Comparison of ENCODE assay signal across 15 cellular contexts in genomic region chr6:53797304-53797703, GRCh38. TPM values are rescaled to one million over a fixed set of nuclear protein-coding genes. Genes with fewer than 3 reads are reported as not detected.
A peak's percentile ranks its signal among the peaks of the same experiment; 100 is the strongest.
DNase-seq lines count a peak whose midpoint lies in the region; ATAC-seq, FAIRE-seq and TF ChIP-seq lines count a peak whose summit lies in the region.
"Had no signal": no experiment of that assay in that cellular context is flagged by ENCODE, and none has a peak within 500 bp of the region (broad histone marks: within the 10 kb centered on the region; RNA-seq: fewer than 3 reads in every experiment).

No MANE protein-coding gene starts in this region.

- no peak for TF ChIP-seq POLR2A in IMR-90 (IDR thresholded peaks at IDR 0.05; ENCODE audit: low read depth, low read length)

- CTCF ChIA-PET in IMR-90 (lab: Yijun Ruan, JAX): interaction anchor here (1.1 to 2.3 kb wide), 3 partner anchors 69 to 159 kb away, joined by 3 to 8 read pairs (median 7); no protein-coding TSS in a partner anchor
- CTCF ChIA-PET in MCF 10A (lab: Yijun Ruan, JAX): interaction anchor here (0.6 to 4.4 kb wide), 7 partner anchors 11 to 167 kb away, joined by 3 to 33 read pairs (median 6); no protein-coding TSS in a partner anchor

- H3K36me3 Mint-ChIP-seq in MCF 10A (ENCODE audit: insufficient read depth, unreplicated experiment): no peaks in the 10 kb centered on the region
- H3K36me3 Mint-ChIP-seq in memory B cell: no peaks in the 10 kb centered on the region
- H3K36me3 Mint-ChIP-seq: activated naive CD8-positive, alpha-beta T cell treated with anti-CD3 and anti-CD28 coated beads, Interleukin-2, amount 10 ng/mL, durations not matched to agents 7 days and 5 days had no signal

- no peak for DNase-seq in IMR-90
- DNase-seq in MCF 10A (ENCODE audit: unreplicated experiment): no peak
- DNase-seq in memory B cell (ENCODE audit: low spot score in 2 of 2): no peak
- DNase-seq in thoracic aorta (ENCODE audit: low spot score): no peak
- DNase-seq in small intestine: no peak
- no peak for DNase-seq in MV-4-11 (lab: John Stamatoyannopoulos, UW)
- DNase-seq: activated CD4-positive, alpha-beta T cell treated with anti-CD3 and anti-CD28 coated beads for 4 hours; activated naive CD8-positive, alpha-beta T cell treated with anti-CD3 and anti-CD28 coated beads, Interleukin-2, amount 10 ng/mL, durations not matched to agents 7 days and 5 days; activated T-cell treated with anti-CD3 and anti-CD28 coated beads for 4 hours; stimulated activated CD4-positive, alpha-beta T cell treated with anti-CD3 and anti-CD28 coated beads, Interleukin-4, amount 100 ng/mL, for 1 hour had no signal

- H2BK120ac ChIP-seq in IMR-90 (ENCODE audit: low read depth, low read length): no peak overlapping the region

- no CpG with 5 or more reads among the region's 2 CpGs for WGBS in IMR-90 (ENCODE audit: extremely low coverage in 2 of 2, insufficient read length in 1 of 2), 2 experiments
- 93 to 98% (median 95%) methylated on average over 2 of the region's 2 CpGs for WGBS in small intestine, 3 donors

- H3K4me3 ChIP-seq in IMR-90 (ENCODE audit: insufficient read depth, low read depth, low read length) (no peak overlapping the region), thoracic aorta (peak overlapping the region; percentile 90), small intestine (ENCODE audit: low read depth in 1 of 2, low read length in 2 of 2) (peak overlapping the region in 1 of 2 donors; percentile 85)

- H3K79me1 ChIP-seq in IMR-90 (ENCODE audit: low read depth in 1 of 2, low read length in 2 of 2): peaks cover 30 to 49% of the 10 kb centered on the region in 2 experiments

- peaks cover 9% of the 10 kb centered on the region; the same call in 1 of the 2 replicates for H4K20me1 ChIP-seq in IMR-90 (ENCODE audit: insufficient read depth, low read length)

- no peak overlapping the region for H4K91ac ChIP-seq in IMR-90 (ENCODE audit: insufficient read depth, low read depth, low read length)

- H3K4me1 Mint-ChIP-seq in MCF 10A (ENCODE audit: insufficient read depth, unreplicated experiment) (peaks cover 42% of the 10 kb centered on the region), memory B cell (peaks cover 33% of the 10 kb centered on the region)

- intact Hi-C loops in IMR-90 (cut with micrococcal nuclease): loop anchor here (10.0 kb wide), 1 partner anchor 127 kb away; no protein-coding TSS in a partner anchor
- intact Hi-C loops in MCF 10A (cut with micrococcal nuclease): loop anchor here (10.0 kb wide), 1 partner anchor 303 kb away; no protein-coding TSS in a partner anchor

- H2BK20ac ChIP-seq in IMR-90 (ENCODE audit: low read depth, low read length): no peak overlapping the region

- H3K18ac ChIP-seq in IMR-90 (ENCODE audit: low read depth, low read length): no peak overlapping the region

- FAIRE-seq in small intestine (lab: Jason Lieb, UNC): no peak

- TF ChIP-seq CTCF in IMR-90 (conservative IDR thresholded peaks at IDR 0.05; ENCODE audit: low read depth, low read length): no peak
- TF ChIP-seq CTCF in MCF 10A (IDR thresholded peaks at IDR 0.05; ENCODE audit: unreplicated experiment): no peak
- TF ChIP-seq CTCF in thoracic aorta (IDR thresholded peaks at IDR 0.05): no peak

- no peak overlapping the region for H3K9ac ChIP-seq in IMR-90 (ENCODE audit: low read depth, low read length)

- no TSS peak for BruUV-seq in IMR-90 (replicated peaks; lab: Mats Ljungman, UMichigan)
- no TSS peak for BruUV-seq in MCF 10A (replicated peaks; lab: Mats Ljungman, UMichigan)

- H3K36me3 ChIP-seq in IMR-90 (ENCODE audit: control insufficient read depth, insufficient read depth, low read length) (no peaks in the 10 kb centered on the region), thoracic aorta (no peaks in the 10 kb centered on the region), small intestine (ENCODE audit: control insufficient read depth in 2 of 2, insufficient read depth in 2 of 2, low read length in 2 of 2) (no peaks in the 10 kb centered on the region)

- H2AK5ac ChIP-seq in IMR-90 (ENCODE audit: low read depth, low read length): peak overlapping the region; percentile 55; the same call in 1 of the 2 replicates

- H3K14ac ChIP-seq in IMR-90 (replicated peaks; ENCODE audit: low read depth, low read length): no peak overlapping the region

- ATAC-seq in IMR-90 (ENCODE audit: low read depth) (no peak), memory B cell (ENCODE audit: low read depth) (no peak), thoracic aorta (ENCODE audit: insufficient number of reproducible peaks, low FRiP score, low read depth) (no peak), HG03280 (IDR thresholded peaks at IDR 0.05; ENCODE audit: unreplicated experiment) (no peak)
- ATAC-seq: esophagus mucosa, sciatic nerve had no signal

- H2AK9ac ChIP-seq in IMR-90 (replicated peaks; ENCODE audit: low read depth, low read length, poor library complexity): no peak overlapping the region

- no peak overlapping the region for H3K56ac ChIP-seq in IMR-90 (ENCODE audit: extremely low read depth, insufficient read depth, low read length)

- H3K27me3 Mint-ChIP-seq in MCF 10A (ENCODE audit: insufficient read depth, unreplicated experiment) (no peaks in the 10 kb centered on the region), memory B cell (no peaks in the 10 kb centered on the region)
- H3K27me3 Mint-ChIP-seq: central memory CD8-positive, alpha-beta T cell had no signal

- H3K4me3 Mint-ChIP-seq in MCF 10A (ENCODE audit: unreplicated experiment): peak overlapping the region; percentile 92
- H3K4me3 Mint-ChIP-seq in memory B cell: peak overlapping the region; percentile 16
- H3K4me3 Mint-ChIP-seq: activated naive CD8-positive, alpha-beta T cell treated with anti-CD3 and anti-CD28 coated beads, Interleukin-2, amount 10 ng/mL, durations not matched to agents 7 days and 5 days had no signal

- H4K5ac ChIP-seq in IMR-90 (ENCODE audit: low read depth, low read length): no peak overlapping the region

- H3K9me3 Mint-ChIP-seq in MCF 10A (ENCODE audit: unreplicated experiment): no peaks in the 10 kb centered on the region
- no peaks in the 10 kb centered on the region for H3K9me3 Mint-ChIP-seq in memory B cell
- H3K9me3 Mint-ChIP-seq: activated naive CD8-positive, alpha-beta T cell treated with anti-CD3 and anti-CD28 coated beads, Interleukin-2, amount 10 ng/mL, durations not matched to agents 7 days and 5 days; central memory CD8-positive, alpha-beta T cell had no signal

- H3K4me1 ChIP-seq in IMR-90 (ENCODE audit: control insufficient read depth, insufficient read depth, low read length): peaks cover 15% of the 10 kb centered on the region
- peaks cover 6 to 40% of the 10 kb centered on the region in 2 donors for H3K4me1 ChIP-seq in thoracic aorta (ENCODE audit: control insufficient read depth in 1 of 2, low read depth in 2 of 2)
- no peaks in the 10 kb centered on the region for H3K4me1 ChIP-seq in small intestine (ENCODE audit: control insufficient read depth in 2 of 2, insufficient read depth in 1 of 2, low read depth in 1 of 2, low read length in 1 of 2)

- H3K9me3 ChIP-seq in IMR-90 (ENCODE audit: control insufficient read depth, insufficient read depth, low read length) (no peaks in the 10 kb centered on the region), thoracic aorta (no peaks in the 10 kb centered on the region), small intestine (ENCODE audit: control insufficient read depth, low read depth) (no peaks in the 10 kb centered on the region)

- in situ Hi-C loops in IMR-90 (cut with MboI; ENCODE audit: low sequenced_read_pairs): loop anchor here (10.0 kb wide), 1 partner anchor 263 kb away; no protein-coding TSS in a partner anchor

- peaks cover 5% of the 10 kb centered on the region for H3K9me1 ChIP-seq in IMR-90 (ENCODE audit: insufficient read depth, low read length)

- dilution Hi-C loops in IMR-90 (cut with HindIII; ENCODE audit: low sequenced_read_pairs, unreplicated experiment): no loop called here

- H3K23ac ChIP-seq in IMR-90 (ENCODE audit: low read depth, low read length): no peak overlapping the region

- TF ChIP-seq RAD21 in IMR-90 (IDR thresholded peaks at IDR 0.05; ENCODE audit: low read length): no peak

- H2BK15ac ChIP-seq in IMR-90 (ENCODE audit: low read depth, low read length): no peak overlapping the region

- H3K27ac ChIP-seq in IMR-90 (ENCODE audit: insufficient read depth, low read length) (no peak overlapping the region), thoracic aorta (peak overlapping the region in 1 of 2 donors; percentile 68), small intestine (ENCODE audit: low read depth in 1 of 2, low read length in 1 of 2) (no peak overlapping the region)
- H3K27ac ChIP-seq: RWPE1 had no signal

- H3K4ac ChIP-seq in IMR-90 (ENCODE audit: low read depth, low read length): peak overlapping the region; percentile 13; the same call in 1 of the 2 replicates

- no peak overlapping the region for H4K8ac ChIP-seq in IMR-90 (ENCODE audit: low read depth in 2 of 2, low read length in 2 of 2)

- H3K27ac Mint-ChIP-seq in MCF 10A (ENCODE audit: low read depth, unreplicated experiment) (peak overlapping the region; percentile 83), memory B cell (peak overlapping the region; percentile 39)
- H3K27ac Mint-ChIP-seq: activated naive CD8-positive, alpha-beta T cell treated with anti-CD3 and anti-CD28 coated beads, Interleukin-2, amount 10 ng/mL, durations not matched to agents 7 days and 5 days had no signal

- no peak overlapping the region for H3K4me2 ChIP-seq in IMR-90 (ENCODE audit: low read depth, low read length)

- POLR2A ChIA-PET in IMR-90 (lab: Charles Lee; ENCODE audit: unreplicated experiment) (no interaction called here), MCF 10A (lab: Yijun Ruan, JAX) (interaction anchor here (0.7 to 8.7 kb wide), 12 partner anchors 9 to 147 kb away, joined by 3 to 266 read pairs (median 45); no protein-coding TSS in a partner anchor)

- H2BK5ac ChIP-seq in IMR-90 (ENCODE audit: low read depth, low read length, poor library complexity, severe bottlenecking): no peak overlapping the region

- H2AFZ ChIP-seq in IMR-90 (replicated peaks; ENCODE audit: low read length, poor library complexity): no peak overlapping the region

- H3K27me3 ChIP-seq in IMR-90 (ENCODE audit: control insufficient read depth, insufficient read depth, low read length) (no peaks in the 10 kb centered on the region), thoracic aorta (replicated peaks; ENCODE audit: insufficient read depth) (no peaks in the 10 kb centered on the region), small intestine (ENCODE audit: control insufficient read depth in 2 of 2, insufficient read depth in 2 of 2, low read length in 2 of 2) (no peaks in the 10 kb centered on the region)

TF ChIP-seq in IMR-90, 13 proteins besides CTCF, POLR2A, EP300 and RAD21 (continues in another document):
- no peak for TF ChIP-seq NFE2L2 (IDR thresholded peaks at IDR 0.05; ENCODE audit: low read depth, low read length)
- TF ChIP-seq CEBPB (IDR thresholded peaks at IDR 0.05; ENCODE audit: low read depth, low read length): no peak
- no peak for TF ChIP-seq MAFK (IDR thresholded peaks at IDR 0.05; ENCODE audit: low read depth, low read length)

RNA-seq across cellular contexts. Expression of gene LRRC1, which starts 2.5 kb away (rescaled TPM):
- total RNA-seq in IMR-90 (2012; rRNA removed): 6.1 and 6.7 TPM in 2 replicates
- 4.3 and 5.1 TPM in 2 replicates for polyA plus RNA-seq in IMR-90 (2012; rRNA removed)
- polyA plus RNA-seq in IMR-90 (2012; cell fraction: cytosol; rRNA removed): 3.1 and 3.6 TPM in 2 replicates
- 5.1 and 13.1 TPM in 2 replicates for polyA plus RNA-seq in IMR-90 (2012; cell fraction: nucleus; rRNA removed; ENCODE audit: low replicate concordance)
- total RNA-seq in MCF 10A (2022): 16.0 and 18.6 TPM in 2 replicates
- 10 to 100 TPM; 18.5 to 22.8 TPM for total RNA-seq in thoracic aorta
- 10 to 100 TPM; 21.8 to 35.4 (median 35.3) TPM for polyA plus RNA-seq in small intestine
